8 cellular contexts compared by ENCODE assay signal in genomic region chr3:5426094-5426883, GRCh38.
DNase-seq lines count a peak whose midpoint lies in the region; ATAC-seq and TF ChIP-seq lines count a peak whose summit lies in the region.

No MANE protein-coding gene starts in this region.

- ATAC-seq in GM18867 (IDR thresholded peaks at IDR 0.05; ENCODE audit: unreplicated experiment), result peak; percentile 51
- ATAC-seq in HG03159 (IDR thresholded peaks at IDR 0.05; ENCODE audit: unreplicated experiment), result peak; percentile 50
- peak; percentile 83 for ATAC-seq in activated CD8-positive, alpha-beta T cell treated with anti-CD3 and anti-CD28 coated beads, Interleukin-2, amount 10 ng/mL, durations not matched to agents 7 days and 5 days

- H3K4me1 Mint-ChIP-seq in activated CD8-positive, alpha-beta T cell treated with anti-CD3 and anti-CD28 coated beads, Interleukin-2, amount 10 ng/mL, durations not matched to agents 7 days and 5 days (ENCODE audit: low read depth), result no peaks in the 10 kb centered on the region
- H3K4me1 Mint-ChIP-seq in endothelial cell (ENCODE audit: unreplicated experiment), result no peaks in the 10 kb centered on the region

- H3K27me3 Mint-ChIP-seq in activated CD8-positive, alpha-beta T cell treated with anti-CD3 and anti-CD28 coated beads, Interleukin-2, amount 10 ng/mL, durations not matched to agents 7 days and 5 days (ENCODE audit: low read depth), result peaks cover 5% of the 10 kb centered on the region
- no peaks in the 10 kb centered on the region for H3K27me3 Mint-ChIP-seq in endothelial cell (ENCODE audit: unreplicated experiment)

- CTCF ChIA-PET in activated CD8-positive, alpha-beta T cell treated with anti-CD3 and anti-CD28 coated beads, Interleukin-2, amount 10 ng/mL, durations not matched to agents 7 days and 5 days (lab: Charles Lee), result interaction anchor here (0.7 to 1.6 kb wide), 8 partner anchors 12 to 1377 kb away, joined by 3 to 4 read pairs (median 4); no protein-coding TSS in a partner anchor

- H3K4me3 Mint-ChIP-seq in activated CD8-positive, alpha-beta T cell treated with anti-CD3 and anti-CD28 coated beads, Interleukin-2, amount 10 ng/mL, durations not matched to agents 7 days and 5 days, result no peak overlapping the region
- no peak overlapping the region for H3K4me3 Mint-ChIP-seq in endothelial cell (ENCODE audit: unreplicated experiment)

- DNase-seq in AG08396 (ENCODE audit: low spot score), result peak; percentile 60
- peak; percentile 85 for DNase-seq in NCI-H82 (lab: John Stamatoyannopoulos, UW)
- peak; percentile 73 for DNase-seq in activated CD8-positive, alpha-beta T cell treated with anti-CD3 and anti-CD28 coated beads, Interleukin-2, amount 10 ng/mL, durations not matched to agents 7 days and 5 days
- peak; percentile 75 for DNase-seq in endothelial cell (ENCODE audit: low spot score)
- DNase-seq in mucosa of gallbladder (ENCODE audit: low spot score), result peak; percentile 83
- peak; percentile 11 to 12 for DNase-seq in stimulated activated CD8-positive, alpha-beta memory T cell treated with anti-CD3 and anti-CD28 coated beads, Interleukin-7, amount 100 ng/mL, for 4 hours (ENCODE audit: low read depth in 2 of 2)

- H3K27ac Mint-ChIP-seq in activated CD8-positive, alpha-beta T cell treated with anti-CD3 and anti-CD28 coated beads, Interleukin-2, amount 10 ng/mL, durations not matched to agents 7 days and 5 days, result no peak overlapping the region
- no peak overlapping the region for H3K27ac Mint-ChIP-seq in endothelial cell (ENCODE audit: unreplicated experiment)

- no peaks in the 10 kb centered on the region for H3K9me3 Mint-ChIP-seq in activated CD8-positive, alpha-beta T cell treated with anti-CD3 and anti-CD28 coated beads, Interleukin-2, amount 10 ng/mL, durations not matched to agents 7 days and 5 days (ENCODE audit: insufficient read depth)
- peaks cover 17% of the 10 kb centered on the region for H3K9me3 Mint-ChIP-seq in endothelial cell (ENCODE audit: unreplicated experiment)

- peak; percentile 71 for TF ChIP-seq CTCF in endothelial cell (IDR thresholded peaks at IDR 0.05; ENCODE audit: unreplicated experiment)

- no peaks in the 10 kb centered on the region for H3K36me3 Mint-ChIP-seq in activated CD8-positive, alpha-beta T cell treated with anti-CD3 and anti-CD28 coated beads, Interleukin-2, amount 10 ng/mL, durations not matched to agents 7 days and 5 days (ENCODE audit: low read depth)
- H3K36me3 Mint-ChIP-seq in endothelial cell (ENCODE audit: low read depth, unreplicated experiment), result no peaks in the 10 kb centered on the region

- POLR2A ChIA-PET in activated CD8-positive, alpha-beta T cell treated with anti-CD3 and anti-CD28 coated beads, Interleukin-2, amount 10 ng/mL, durations not matched to agents 7 days and 5 days (lab: Charles Lee), result no interaction called here

Comparison
In these comparisons a context has a peak if more than half of its experiments do, and no peak if none do; other contexts are left out.
1. Peak in every context shown above with its lines: DNase-seq and ATAC-seq.
2. DNase-seq: peak in every context shown above with its lines; median percentile 85 in NCI-H82; 83 in mucosa of gallbladder; 75 in endothelial cell; 73 in activated CD8-positive, alpha-beta T cell treated with anti-CD3 and anti-CD28 coated beads, Interleukin-2, amount 10 ng/mL, durations not matched to agents 7 days and 5 days; 60 in AG08396; 12 in stimulated activated CD8-positive, alpha-beta memory T cell treated with anti-CD3 and anti-CD28 coated beads, Interleukin-7, amount 100 ng/mL, for 4 hours.